9 cellular contexts compared by ENCODE assay signal in genomic region chr1:33338495-33339211, GRCh38. TPM values are rescaled to one million over a fixed set of nuclear protein-coding genes. Genes with fewer than 3 reads are reported as not detected.
A peak's percentile ranks its signal among the peaks of the same experiment; 100 is the strongest.
DNase-seq lines count a peak whose midpoint lies in the region; ATAC-seq and TF ChIP-seq lines count a peak whose summit lies in the region.
"Had no signal": no experiment of that assay in that cellular context is flagged by ENCODE, and none has a peak within 500 bp of the region (broad histone marks: within the 10 kb centered on the region; RNA-seq: fewer than 3 reads in every experiment).

No MANE protein-coding gene starts in this region.

- no peak overlapping the region for H3K4me3 ChIP-seq in colonic mucosa
- H3K4me3 ChIP-seq in lower lobe of right lung: peak overlapping the region; percentile 19
- no peak overlapping the region for H3K4me3 ChIP-seq in CD8-positive, alpha-beta T cell (ENCODE audit: low read depth, low read length)

- H3K4me1 Mint-ChIP-seq in type B pancreatic cell (ENCODE audit: unreplicated experiment): peaks cover 65% of the 10 kb centered on the region
- peaks cover 59% of the 10 kb centered on the region for H3K4me1 Mint-ChIP-seq in CD8-positive, alpha-beta T cell (ENCODE audit: low read depth)

- peak overlapping the region in 1 of 2 donors; percentile 57 for H3K9ac ChIP-seq in colonic mucosa (ENCODE audit: low read depth in 2 of 2, low read length in 2 of 2)

- DNase-seq in NCI-H226: peak; percentile 77
- no peak for DNase-seq in colonic mucosa
- peak; percentile 66 for DNase-seq in lower lobe of right lung
- DNase-seq in type B pancreatic cell (ENCODE audit: extremely low spot score, unreplicated experiment): no peak
- DNase-seq in RPMI8226: no peak
- no peak for DNase-seq in CD8-positive, alpha-beta T cell
- DNase-seq in effector CD4-positive, alpha-beta T cell: no peak
- DNase-seq: NCI-H748 treated with DMSO at 0.1 percent for 48 hours had no signal

- peak overlapping the region; percentile 71 for H3K4me3 Mint-ChIP-seq in type B pancreatic cell
- H3K4me3 Mint-ChIP-seq in CD8-positive, alpha-beta T cell: no peak overlapping the region

- H3K27ac ChIP-seq in colonic mucosa (peak overlapping the region; percentile 60), lower lobe of right lung (peak overlapping the region; percentile 84)
- H3K27ac ChIP-seq in CD8-positive, alpha-beta T cell (ENCODE audit: low read depth, low read length): no peak overlapping the region

- ATAC-seq in lower lobe of right lung (peak; percentile 70 to 88), GM19023 (IDR thresholded peaks at IDR 0.05; ENCODE audit: unreplicated experiment) (no peak)
- ATAC-seq in CD8-positive, alpha-beta T cell: no peak

- H3K9me3 ChIP-seq in colonic mucosa (no peaks in the 10 kb centered on the region), lower lobe of right lung (no peaks in the 10 kb centered on the region)
- no peaks in the 10 kb centered on the region for H3K9me3 ChIP-seq in CD8-positive, alpha-beta T cell (ENCODE audit: low read length)

- H3K4me1 ChIP-seq in colonic mucosa (peaks cover 28% of the 10 kb centered on the region), lower lobe of right lung (peaks cover 97% of the 10 kb centered on the region)
- H3K4me1 ChIP-seq in CD8-positive, alpha-beta T cell (ENCODE audit: insufficient read depth, low read length): no peaks in the 10 kb centered on the region

- TF ChIP-seq CTCF in colonic mucosa (IDR thresholded peaks at IDR 0.05) (no peak), lower lobe of right lung (IDR thresholded peaks at IDR 0.05) (no peak), type B pancreatic cell (conservative IDR thresholded peaks at IDR 0.05) (no peak)
- TF ChIP-seq CTCF in CD8-positive, alpha-beta T cell (IDR thresholded peaks at IDR 0.05): no peak

- POLR2A ChIA-PET in CD8-positive, alpha-beta T cell (lab: Charles Lee): no interaction called here

- H3K36me3 Mint-ChIP-seq in type B pancreatic cell: peaks cover 16% of the 10 kb centered on the region
- H3K36me3 Mint-ChIP-seq in CD8-positive, alpha-beta T cell: peaks cover 35% of the 10 kb centered on the region

- no peaks in the 10 kb centered on the region for H3K9me3 Mint-ChIP-seq in type B pancreatic cell
- H3K9me3 Mint-ChIP-seq in CD8-positive, alpha-beta T cell: no peaks in the 10 kb centered on the region

- no peaks in the 10 kb centered on the region for H3K27me3 Mint-ChIP-seq in type B pancreatic cell
- no peaks in the 10 kb centered on the region for H3K27me3 Mint-ChIP-seq in CD8-positive, alpha-beta T cell (ENCODE audit: low read depth)

- no peaks in the 10 kb centered on the region for H3K36me3 ChIP-seq in colonic mucosa
- H3K36me3 ChIP-seq in lower lobe of right lung: peaks cover 18% of the 10 kb centered on the region
- no peaks in the 10 kb centered on the region for H3K36me3 ChIP-seq in CD8-positive, alpha-beta T cell (ENCODE audit: insufficient read depth, low read length)

- CTCF ChIA-PET in CD8-positive, alpha-beta T cell (lab: Charles Lee): interaction anchor here (1.4 to 2.0 kb wide), 2 partner anchors 28 to 43 kb away, joined by 4 to 6 read pairs; no protein-coding TSS in a partner anchor

- H3K27me3 ChIP-seq in colonic mucosa: no peaks in the 10 kb centered on the region
- no peaks in the 10 kb centered on the region for H3K27me3 ChIP-seq in lower lobe of right lung (ENCODE audit: low read depth)
- no peaks in the 10 kb centered on the region for H3K27me3 ChIP-seq in CD8-positive, alpha-beta T cell (ENCODE audit: insufficient read depth, low read length)

- intact Hi-C loops in colonic mucosa (cut with DNase I) (no loop called here), lower lobe of right lung (cut with DNase I) (no loop called here)
- intact Hi-C loops in CD8-positive, alpha-beta T cell (cut with DNase I, micrococcal nuclease): no loop called here

- H3K27ac Mint-ChIP-seq in type B pancreatic cell: peak overlapping the region; percentile 93
- no peak overlapping the region for H3K27ac Mint-ChIP-seq in CD8-positive, alpha-beta T cell

RNA-seq across cellular contexts. Expression of gene A3GALT2, which starts 17.8 kb away (rescaled TPM):
- total RNA-seq in colonic mucosa (not detected), lower lobe of right lung (not detected), type B pancreatic cell (ENCODE audit: low replicate concordance) (0.29 TPM in 1 of 2 replicates, not detected in the other)
- not detected for total RNA-seq in CD8-positive, alpha-beta T cell

Comparison
In these comparisons a context has a peak if more than half of its experiments do, and no peak if none do; other contexts are left out.
1. DNase-seq: peak in NCI-H226 (single experiment) and lower lobe of right lung (single experiment); none in colonic mucosa (single experiment), type B pancreatic cell (single experiment), RPMI8226 (single experiment), CD8-positive, alpha-beta T cell (0 of 7) and effector CD4-positive, alpha-beta T cell (single experiment).
2. ATAC-seq: peak in lower lobe of right lung (2 of 2); none in CD8-positive, alpha-beta T cell (single experiment) and GM19023 (single experiment).